ENCODE assay signal across 15 cellular contexts in genomic region chr14:21203470-21204166, GRCh38. TPM values are rescaled to one million over a fixed set of nuclear protein-coding genes. Genes with fewer than 3 reads are reported as not detected.
DNase-seq lines count a peak whose midpoint lies in the region; ATAC-seq and TF ChIP-seq lines count a peak whose summit lies in the region.
"Had no signal": no experiment of that assay in that cellular context is flagged by ENCODE, and none has a peak within 500 bp of the region (broad histone marks: within the 10 kb centered on the region; RNA-seq: fewer than 3 reads in every experiment).

No MANE protein-coding gene starts in this region.

- CTCF ChIA-PET in CD8-positive, alpha-beta T cell (lab: Charles Lee), result no interaction called here

- H3K9me3 Mint-ChIP-seq in CD8-positive, alpha-beta T cell, result no peaks in the 10 kb centered on the region
- H3K9me3 Mint-ChIP-seq in activated T-helper 1 cell treated with anti-CD3 and anti-CD28 coated beads, Interleukin-12 subunit alpha, Interleukin-12 subunit beta, Interleukin-2, Interleukin-4 antibody, amounts not matched to agents 30 ng/mL and 10 ng/mL and 1 ng/mL, durations not matched to agents 14 hours and 24 hours and 36 hours, result no peaks in the 10 kb centered on the region
- no peaks in the 10 kb centered on the region for H3K9me3 Mint-ChIP-seq in mesothelial cell of epicardium

- no peak overlapping the region for H3K4me3 ChIP-seq in CD8-positive, alpha-beta T cell (ENCODE audit: low read depth, low read length)
- H3K4me3 ChIP-seq: lung had no signal

- H3K4me3 Mint-ChIP-seq in CD8-positive, alpha-beta T cell, result no peak overlapping the region
- H3K4me3 Mint-ChIP-seq in activated T-helper 1 cell treated with anti-CD3 and anti-CD28 coated beads, Interleukin-12 subunit alpha, Interleukin-12 subunit beta, Interleukin-2, Interleukin-4 antibody, amounts not matched to agents 30 ng/mL and 10 ng/mL and 1 ng/mL, durations not matched to agents 14 hours and 24 hours and 36 hours, result no peak overlapping the region
- no peak overlapping the region for H3K4me3 Mint-ChIP-seq in mesothelial cell of epicardium

- no peak for TF ChIP-seq CTCF in CD8-positive, alpha-beta T cell (IDR thresholded peaks at IDR 0.05)
- TF ChIP-seq CTCF in mesothelial cell of epicardium (IDR thresholded peaks at IDR 0.05; ENCODE audit: unreplicated experiment), result no peak

- TF ChIP-seq POLR2A in GM15510 (IDR thresholded peaks at IDR 0.05; ENCODE audit: borderline replicate concordance, extremely low read depth, insufficient read length), result peak; percentile 1

- peaks cover 12% of the 10 kb centered on the region for H3K4me1 Mint-ChIP-seq in CD8-positive, alpha-beta T cell (ENCODE audit: low read depth)
- H3K4me1 Mint-ChIP-seq in activated T-helper 1 cell treated with anti-CD3 and anti-CD28 coated beads, Interleukin-12 subunit alpha, Interleukin-12 subunit beta, Interleukin-2, Interleukin-4 antibody, amounts not matched to agents 30 ng/mL and 10 ng/mL and 1 ng/mL, durations not matched to agents 14 hours and 24 hours and 36 hours (ENCODE audit: low read depth), result peaks cover 26% of the 10 kb centered on the region
- H3K4me1 Mint-ChIP-seq in mesothelial cell of epicardium, result no peaks in the 10 kb centered on the region

- POLR2A ChIA-PET in CD8-positive, alpha-beta T cell (lab: Charles Lee), result interaction anchor here (1.0 to 1.3 kb wide), 3 partner anchors 13 to 54 kb away, joined by 3 to 4 read pairs (median 3); no protein-coding TSS in a partner anchor

- intact Hi-C loops in CD8-positive, alpha-beta T cell (cut with DNase I, micrococcal nuclease), result no loop called here
- intact Hi-C loops in activated T-helper 1 cell treated with anti-CD3 and anti-CD28 coated beads, Interleukin-12 subunit alpha, Interleukin-12 subunit beta, Interleukin-2, Interleukin-4 antibody, amounts not matched to agents 30 ng/mL and 10 ng/mL and 1 ng/mL, durations not matched to agents 14 hours and 24 hours and 36 hours (cut with micrococcal nuclease), result no loop called here

- H3K36me3 Mint-ChIP-seq in CD8-positive, alpha-beta T cell, result peaks cover 40% of the 10 kb centered on the region
- peaks cover 61% of the 10 kb centered on the region for H3K36me3 Mint-ChIP-seq in activated T-helper 1 cell treated with anti-CD3 and anti-CD28 coated beads, Interleukin-12 subunit alpha, Interleukin-12 subunit beta, Interleukin-2, Interleukin-4 antibody, amounts not matched to agents 30 ng/mL and 10 ng/mL and 1 ng/mL, durations not matched to agents 14 hours and 24 hours and 36 hours (ENCODE audit: low read depth)
- peaks cover 20% of the 10 kb centered on the region for H3K36me3 Mint-ChIP-seq in mesothelial cell of epicardium

- H3K9me3 ChIP-seq in CD8-positive, alpha-beta T cell (ENCODE audit: low read length), result no peaks in the 10 kb centered on the region

- DNase-seq in CD8-positive, alpha-beta T cell, result no peak
- DNase-seq in activated T-helper 1 cell treated with anti-CD3 and anti-CD28 coated beads, Interleukin-12 subunit alpha, Interleukin-12 subunit beta, Interleukin-2, Interleukin-4 antibody, amounts not matched to agents 30 ng/mL and 10 ng/mL and 1 ng/mL, durations not matched to agents 14 hours and 24 hours and 36 hours (ENCODE audit: low spot score), result no peak
- DNase-seq in mesothelial cell of epicardium (ENCODE audit: low spot score in 2 of 2, unreplicated experiment in 2 of 2) (no peak), NOMO-1 treated with DMSO at 0.1 percent for 48 hours (lab: John Stamatoyannopoulos, UW; ENCODE audit: unreplicated experiment) (no peak), HK-2 (ENCODE audit: unreplicated experiment) (no peak)
- DNase-seq: activated CD8-positive, alpha-beta memory T cell treated with anti-CD3 and anti-CD28 coated beads, Interleukin-2, amount 50 U/mL, for 4 hours; NCI-H187 treated with DMSO at 0.1 percent for 48 hours; stimulated activated CD4-positive, alpha-beta T cell treated with anti-CD3 and anti-CD28 coated beads, Interleukin-4, amount 100 ng/mL, for 1 hour; T-helper 9 cell had no signal

- no peaks in the 10 kb centered on the region for H3K27me3 ChIP-seq in CD8-positive, alpha-beta T cell (ENCODE audit: insufficient read depth, low read length)

- no peaks in the 10 kb centered on the region for H3K4me1 ChIP-seq in CD8-positive, alpha-beta T cell (ENCODE audit: insufficient read depth, low read length)

- H3K27ac ChIP-seq in CD8-positive, alpha-beta T cell (ENCODE audit: low read depth, low read length), result no peak overlapping the region
- H3K27ac ChIP-seq: epithelial cell of prostate, KMS-11 had no signal

- peak overlapping the region; percentile 43 for H3K27ac Mint-ChIP-seq in CD8-positive, alpha-beta T cell
- peak overlapping the region; percentile 14 for H3K27ac Mint-ChIP-seq in activated T-helper 1 cell treated with anti-CD3 and anti-CD28 coated beads, Interleukin-12 subunit alpha, Interleukin-12 subunit beta, Interleukin-2, Interleukin-4 antibody, amounts not matched to agents 30 ng/mL and 10 ng/mL and 1 ng/mL, durations not matched to agents 14 hours and 24 hours and 36 hours
- H3K27ac Mint-ChIP-seq in mesothelial cell of epicardium, result peak overlapping the region; percentile 62

- no peak for ATAC-seq in CD8-positive, alpha-beta T cell
- no peak for ATAC-seq in SK-N-SH treated with all-trans-retinoic acid at 6 μM for 48 hours

- H3K27me3 Mint-ChIP-seq in CD8-positive, alpha-beta T cell (ENCODE audit: low read depth), result no peaks in the 10 kb centered on the region
- no peaks in the 10 kb centered on the region for H3K27me3 Mint-ChIP-seq in activated T-helper 1 cell treated with anti-CD3 and anti-CD28 coated beads, Interleukin-12 subunit alpha, Interleukin-12 subunit beta, Interleukin-2, Interleukin-4 antibody, amounts not matched to agents 30 ng/mL and 10 ng/mL and 1 ng/mL, durations not matched to agents 14 hours and 24 hours and 36 hours (ENCODE audit: insufficient read depth)
- H3K27me3 Mint-ChIP-seq in mesothelial cell of epicardium (ENCODE audit: low read depth), result no peaks in the 10 kb centered on the region

- H3K36me3 ChIP-seq in CD8-positive, alpha-beta T cell (ENCODE audit: insufficient read depth, low read length), result peaks cover 7% of the 10 kb centered on the region

TF ChIP-seq in SK-N-SH treated with all-trans-retinoic acid at 6 μM for 48 hours, 23 proteins besides CTCF, POLR2A, EP300 and RAD21:
- no peak for TF ChIP-seq ISL1 (CRISPR knock-in tag; IDR thresholded peaks at IDR 0.05)

RNA-seq across cellular contexts. Expression of gene OR5AU1, which starts 47.8 kb away (rescaled TPM):
- not detected for total RNA-seq in CD8-positive, alpha-beta T cell
- not detected in 2 replicates for total RNA-seq in activated T-helper 1 cell treated with anti-CD3 and anti-CD28 coated beads, Interleukin-12 subunit alpha, Interleukin-12 subunit beta, Interleukin-2, Interleukin-4 antibody, amounts not matched to agents 30 ng/mL and 10 ng/mL and 1 ng/mL, durations not matched to agents 14 hours and 24 hours and 36 hours
- total RNA-seq in mesothelial cell of epicardium, result not detected in 3 replicates
- total RNA-seq: lung, subcutaneous adipose tissue had no signal
